In genomic region chr19:17294051-17294891, GRCh38 we compare ENCODE assay signal across 7 cellular contexts. TPM values are rescaled to one million over a fixed set of nuclear protein-coding genes. Genes with fewer than 3 reads are reported as not detected.
DNase-seq lines count a peak whose midpoint lies in the region; FAIRE-seq lines count a peak whose summit lies in the region.

No MANE protein-coding gene starts in this region.

- H3K4me1 ChIP-seq in GM23248 (ENCODE audit: insufficient read depth), result no peaks in the 10 kb centered on the region

- no peak overlapping the region for H3K9ac ChIP-seq in GM23248

- H3F3A ChIP-seq in GM23248 (ENCODE audit: insufficient read depth), result peaks cover 6% of the 10 kb centered on the region; the same call in 1 of the 2 replicates

- no peak overlapping the region for H3K4me3 ChIP-seq in GM23248

- H3K9me3 ChIP-seq in GM23248 (ENCODE audit: low read depth), result no peaks in the 10 kb centered on the region

- H3K4me2 ChIP-seq in GM23248 (ENCODE audit: unreplicated experiment), result no peak overlapping the region

- H3K27me3 ChIP-seq in GM23248 (replicated peaks; ENCODE audit: insufficient read depth), result no peaks in the 10 kb centered on the region

- WGBS in GM23248 (ENCODE audit: low coverage in 1 of 2, low lambda C conversion rate in 2 of 2, missing lambda C conversion rate in 2 of 2), 2 experiments, result 77 to 94% methylated on average over 33 to 48 of the region's 48 CpGs

- H3K9me2 ChIP-seq in GM23248 (ENCODE audit: insufficient read depth), result no peaks in the 10 kb centered on the region

- FAIRE-seq in RCC 7860 (lab: Jason Lieb, UNC), result no peak

- in situ Hi-C loops in GM23248 (cut with MboI), result no loop called here
- in situ Hi-C loops in T47D (cut with HindIII; ENCODE audit: low pct_unique_long_range_greater_than_20kb, low sequenced_read_pairs), result no loop called here

- H2AFZ ChIP-seq in GM23248, result no peak overlapping the region

- H4K20me1 ChIP-seq in GM23248 (ENCODE audit: insufficient read depth), result no peaks in the 10 kb centered on the region

- H3K27ac ChIP-seq in GM23248, result no peak overlapping the region

- H3K79me2 ChIP-seq in GM23248 (ENCODE audit: insufficient read depth), result no peaks in the 10 kb centered on the region

- DNase-seq in GM23248, result peak; percentile 49
- DNase-seq in SW480 (ENCODE audit: low spot score), result peak; percentile 31
- DNase-seq in T47D (ENCODE audit: low read depth in 1 of 2, low spot score in 1 of 2), result peak; percentile 62 to 75
- DNase-seq in stimulated activated CD4-positive, alpha-beta T cell treated with anti-CD3 and anti-CD28 coated beads, Interleukin-4, amount 100 ng/mL, for 24 hours, result peak; percentile 56
- no peak for DNase-seq in NCI-H2107 treated with DMSO at 0.1 percent for 48 hours (lab: John Stamatoyannopoulos, UW; ENCODE audit: unreplicated experiment)
- DNase-seq in RCC 7860 (ENCODE audit: low spot score), result no peak
- DNase-seq in DMS 273 (lab: John Stamatoyannopoulos, UW; ENCODE audit: unreplicated experiment), result no peak

- no peaks in the 10 kb centered on the region for H3K36me3 ChIP-seq in GM23248 (ENCODE audit: low read depth)

RNA-seq across cellular contexts. Expression of gene ABHD8, which starts 9.0 kb away (rescaled TPM):
- 10.9 and 19.1 TPM in 2 replicates for total RNA-seq in GM23248 (2014; rRNA removed; shearing (Covaris generic))
- polyA plus RNA-seq in GM23248 (2016; fragmentation: Nextera tagmentation; extraction: Ambion mirVana), result 8.7 and 9.1 TPM in 2 replicates

RNA-seq across cellular contexts. Expression of gene MRPL34, which starts 11.4 kb away (rescaled TPM):
- total RNA-seq in GM23248 (2014; rRNA removed; shearing (Covaris generic)), result 14.7 and 23.0 TPM in 2 replicates
- polyA plus RNA-seq in GM23248 (2016; fragmentation: Nextera tagmentation; extraction: Ambion mirVana), result 74.5 and 78.8 TPM in 2 replicates

RNA-seq across cellular contexts. Expression of gene ANKLE1, which starts 12.6 kb away (rescaled TPM):
- 0.54 and 1.4 TPM in 2 replicates for total RNA-seq in GM23248 (2014; rRNA removed; shearing (Covaris generic))
- polyA plus RNA-seq in GM23248 (2016; fragmentation: Nextera tagmentation; extraction: Ambion mirVana), result 0.14 and 0.31 TPM in 2 replicates

RNA-seq across cellular contexts. Expression of gene DDA1, which starts 15.1 kb away (rescaled TPM):
- total RNA-seq in GM23248 (2014; rRNA removed; shearing (Covaris generic)), result 10.9 and 40.8 TPM in 2 replicates
- 87.8 and 96.9 TPM in 2 replicates for polyA plus RNA-seq in GM23248 (2016; fragmentation: Nextera tagmentation; extraction: Ambion mirVana)

RNA-seq across cellular contexts. Expression of gene BABAM1, which starts 27.0 kb away (rescaled TPM):
- total RNA-seq in GM23248 (2014; rRNA removed; shearing (Covaris generic)), result 78.5 and 82.7 TPM in 2 replicates
- 90.3 and 99.6 TPM in 2 replicates for polyA plus RNA-seq in GM23248 (2016; fragmentation: Nextera tagmentation; extraction: Ambion mirVana)

Comparison
In these comparisons a context has a peak if more than half of its experiments do, and no peak if none do; other contexts are left out.
1. DNase-seq: peak in GM23248 (single experiment), SW480 (single experiment), T47D (2 of 2) and stimulated activated CD4-positive, alpha-beta T cell treated with anti-CD3 and anti-CD28 coated beads, Interleukin-4, amount 100 ng/mL, for 24 hours (single experiment); none in NCI-H2107 treated with DMSO at 0.1 percent for 48 hours (single experiment), RCC 7860 (single experiment) and DMS 273 (single experiment).